ENCODE assay signal across 19 cellular contexts in genomic region chr21:45511661-45512431, GRCh38. TPM values are rescaled to one million over a fixed set of nuclear protein-coding genes. Genes with fewer than 3 reads are reported as not detected.
DNase-seq lines count a peak whose midpoint lies in the region; ATAC-seq and TF ChIP-seq lines count a peak whose summit lies in the region.
"Had no signal": no experiment of that assay in that cellular context is flagged by ENCODE, and none has a peak within 500 bp of the region (broad histone marks: within the 10 kb centered on the region; RNA-seq: fewer than 3 reads in every experiment).

No MANE protein-coding gene starts in this region.

- H3K79me1 ChIP-seq in IMR-90 (ENCODE audit: low read depth in 1 of 2, low read length in 2 of 2) (no peaks in the 10 kb centered on the region), neuronal stem cell (ENCODE audit: low read depth, low read length) (peaks cover 6% of the 10 kb centered on the region)

- intact Hi-C loops in IMR-90 (cut with micrococcal nuclease) = no loop called here

- H3K36me3 Mint-ChIP-seq in glutamatergic neuron (ENCODE audit: unreplicated experiment) = no peaks in the 10 kb centered on the region

- no peak overlapping the region for H2BK15ac ChIP-seq in IMR-90 (ENCODE audit: low read depth, low read length)
- no peak overlapping the region for H2BK15ac ChIP-seq in neuronal stem cell (ENCODE audit: low read length)

- peaks cover 11% of the 10 kb centered on the region for H3K27me3 Mint-ChIP-seq in glutamatergic neuron (ENCODE audit: unreplicated experiment)
- H3K27me3 Mint-ChIP-seq: effector memory CD8-positive, alpha-beta T cell; stimulated activated memory B cell treated with anti-CD40 and anti-IgM and Interleukin-4, amounts not matched to agents 10 μg/mL and 1 μg/mL and 100 μg/mL, for 72 hours had no signal

- H3K14ac ChIP-seq in IMR-90 (replicated peaks; ENCODE audit: low read depth, low read length) = no peak overlapping the region
- H3K14ac ChIP-seq in neuronal stem cell (ENCODE audit: low read length) = peak overlapping the region; percentile 38

- peak overlapping the region; percentile 0 for H2AK9ac ChIP-seq in IMR-90 (replicated peaks; ENCODE audit: low read depth, low read length, poor library complexity)

- no peak overlapping the region for H3K27ac Mint-ChIP-seq in glutamatergic neuron (ENCODE audit: unreplicated experiment)
- H3K27ac Mint-ChIP-seq: stimulated activated memory B cell treated with anti-CD40 and anti-IgM and Interleukin-4, amounts not matched to agents 10 μg/mL and 1 μg/mL and 100 μg/mL, for 72 hours had no signal

- peak overlapping the region; percentile 10 for H2BK12ac ChIP-seq in neuronal stem cell (ENCODE audit: low read length)

- H2BK120ac ChIP-seq in IMR-90 (ENCODE audit: low read depth, low read length) (no peak overlapping the region), neuronal stem cell (ENCODE audit: low read depth, low read length) (no peak overlapping the region)

- H2AFZ ChIP-seq in IMR-90 (replicated peaks; ENCODE audit: low read length, poor library complexity) = no peak overlapping the region
- no peak overlapping the region for H2AFZ ChIP-seq in neuronal stem cell (ENCODE audit: low read length)
- H2AFZ ChIP-seq: hepatocyte had no signal

- H3K4me1 Mint-ChIP-seq in glutamatergic neuron (ENCODE audit: low read depth, unreplicated experiment) = peaks cover 11% of the 10 kb centered on the region

- peaks cover 10% of the 10 kb centered on the region for H3K9me3 Mint-ChIP-seq in glutamatergic neuron (ENCODE audit: unreplicated experiment)
- H3K9me3 Mint-ChIP-seq: activated T-helper 1 cell treated with anti-CD3 and anti-CD28 coated beads, Interleukin-12 subunit alpha, Interleukin-12 subunit beta, Interleukin-2, Interleukin-4 antibody, amounts not matched to agents 30 ng/mL and 10 ng/mL and 1 ng/mL, durations not matched to agents 14 hours and 24 hours and 36 hours; effector memory CD8-positive, alpha-beta T cell; stimulated activated memory B cell treated with anti-CD40 and anti-IgM and Interleukin-4, amounts not matched to agents 10 μg/mL and 1 μg/mL and 100 μg/mL, for 72 hours had no signal

- 91% methylated on average over 21 of the region's 35 CpGs; no CpG with 5 or more reads in 1 of the 2 experiments for WGBS in IMR-90 (ENCODE audit: extremely low coverage in 2 of 2, insufficient read length in 1 of 2), 2 experiments
- WGBS in neuronal stem cell (ENCODE audit: extremely low coverage in 2 of 2, insufficient read length in 2 of 2, insufficient replicate concordance in 1 of 2), 2 donors = no CpG with 5 or more reads among the region's 35 CpGs

- TF ChIP-seq RAD21 in IMR-90 (IDR thresholded peaks at IDR 0.05; ENCODE audit: low read length) = no peak

- ATAC-seq in IMR-90 (ENCODE audit: low read depth) (no peak), GM18520 (IDR thresholded peaks at IDR 0.05; ENCODE audit: unreplicated experiment) (no peak), HG03354 (IDR thresholded peaks at IDR 0.05; ENCODE audit: poor library complexity, severe bottlenecking, unreplicated experiment) (no peak)
- ATAC-seq: effector memory CD8-positive, alpha-beta T cell; stimulated activated memory B cell treated with anti-CD40 and anti-IgM and Interleukin-4, amounts not matched to agents 10 μg/mL and 1 μg/mL and 100 μg/mL, for 72 hours had no signal

- CTCF ChIA-PET in IMR-90 (lab: Yijun Ruan, JAX) = no interaction called here

- peaks cover 12% of the 10 kb centered on the region for H4K20me1 ChIP-seq in IMR-90 (ENCODE audit: insufficient read depth, low read length)

- no peak overlapping the region for H3K4me3 Mint-ChIP-seq in glutamatergic neuron (ENCODE audit: unreplicated experiment)
- H3K4me3 Mint-ChIP-seq: activated T-helper 1 cell treated with anti-CD3 and anti-CD28 coated beads, Interleukin-12 subunit alpha, Interleukin-12 subunit beta, Interleukin-2, Interleukin-4 antibody, amounts not matched to agents 30 ng/mL and 10 ng/mL and 1 ng/mL, durations not matched to agents 14 hours and 24 hours and 36 hours; effector memory CD8-positive, alpha-beta T cell; stimulated activated memory B cell treated with anti-CD40 and anti-IgM and Interleukin-4, amounts not matched to agents 10 μg/mL and 1 μg/mL and 100 μg/mL, for 72 hours had no signal

- TF ChIP-seq CTCF in IMR-90 (conservative IDR thresholded peaks at IDR 0.05; ENCODE audit: low read depth, low read length) (no peak), glutamatergic neuron (IDR thresholded peaks at IDR 0.05; ENCODE audit: partially characterized antibody, unreplicated experiment) (no peak)

- no peak overlapping the region for H2BK20ac ChIP-seq in IMR-90 (ENCODE audit: low read depth, low read length)

- in situ Hi-C loops in IMR-90 (cut with MboI; ENCODE audit: low sequenced_read_pairs) = no loop called here

- H3K18ac ChIP-seq in IMR-90 (ENCODE audit: low read depth, low read length) (no peak overlapping the region), neuronal stem cell (ENCODE audit: low read length) (peak overlapping the region; percentile 38)

- peak; percentile 44 for DNase-seq in COR-L47 (lab: John Stamatoyannopoulos, UW)
- no peak for DNase-seq in IMR-90
- peak; percentile 39 for DNase-seq in glutamatergic neuron
- DNase-seq in neuronal stem cell (ENCODE audit: low spot score) = no peak
- DNase-seq in NCI-H1092 treated with DMSO at 0.1 percent for 48 hours (lab: John Stamatoyannopoulos, UW) = no peak
- no peak for DNase-seq in medulla oblongata (ENCODE audit: extremely low spot score)
- DNase-seq: activated CD4-positive, alpha-beta T cell treated with anti-CD3 and anti-CD28 coated beads, Interleukin-2, amount 50 U/mL, for 4 hours; central memory CD4-positive, alpha-beta T cell; effector memory CD8-positive, alpha-beta T cell; NCI-H1105 treated with DMSO at 0.1 percent for 48 hours; NCI-H2227 treated with DMSO at 0.1 percent for 48 hours had no signal

- BruUV-seq in IMR-90 (replicated peaks; lab: Mats Ljungman, UMichigan) = no TSS peak

- H4K8ac ChIP-seq in IMR-90 (ENCODE audit: low read depth in 2 of 2, low read length in 2 of 2) (no peak overlapping the region), neuronal stem cell (ENCODE audit: low read depth, low read length) (no peak overlapping the region)

- H4K91ac ChIP-seq in IMR-90 (ENCODE audit: insufficient read depth, low read depth, low read length) (no peak overlapping the region), neuronal stem cell (ENCODE audit: low read depth, low read length, poor library complexity) (no peak overlapping the region)

- H2BK5ac ChIP-seq in IMR-90 (ENCODE audit: low read depth, low read length, poor library complexity, severe bottlenecking) (no peak overlapping the region), neuronal stem cell (ENCODE audit: low read length) (no peak overlapping the region)

- H3K4ac ChIP-seq in IMR-90 (ENCODE audit: low read depth, low read length) (no peak overlapping the region), neuronal stem cell (ENCODE audit: low read length) (no peak overlapping the region)

- no peak overlapping the region for H3K27ac ChIP-seq in IMR-90 (ENCODE audit: insufficient read depth, low read length)
- H3K27ac ChIP-seq in neuronal stem cell (replicated peaks; ENCODE audit: low read length) = no peak overlapping the region
- H3K27ac ChIP-seq: hepatocyte, SJSA1 had no signal

- H3K23ac ChIP-seq in IMR-90 (ENCODE audit: low read depth, low read length) = no peak overlapping the region
- H3K23ac ChIP-seq in neuronal stem cell (ENCODE audit: low read depth, low read length, poor library complexity) = no peak overlapping the region

- H3K27me3 ChIP-seq in IMR-90 (ENCODE audit: control insufficient read depth, insufficient read depth, low read length) (no peaks in the 10 kb centered on the region), neuronal stem cell (ENCODE audit: control insufficient read depth in 3 of 3, insufficient read depth in 3 of 3, low read depth in 1 of 3, low read length in 3 of 3) (no peaks in the 10 kb centered on the region)
- H3K27me3 ChIP-seq: BLaER1 treated with 17β-estradiol and CSF1 and Interleukin-3, amounts not matched to agents 10 nM and 100 nM; hepatocyte; pancreas; SJSA1 had no signal

- no peak overlapping the region for H3K9ac ChIP-seq in IMR-90 (ENCODE audit: low read depth, low read length)
- no peak overlapping the region for H3K9ac ChIP-seq in neuronal stem cell (ENCODE audit: low read depth, low read length, poor library complexity)

- no peak overlapping the region for H3K4me3 ChIP-seq in IMR-90 (ENCODE audit: insufficient read depth, low read depth, low read length)
- H3K4me3 ChIP-seq in neuronal stem cell (ENCODE audit: low read length in 2 of 2) = no peak overlapping the region
- H3K4me3 ChIP-seq: BLaER1 treated with 17β-estradiol and CSF1 and Interleukin-3, amounts not matched to agents 10 nM and 100 nM; hepatocyte; pancreas; SJSA1 had no signal

- H3K36me3 ChIP-seq in IMR-90 (ENCODE audit: control insufficient read depth, insufficient read depth, low read length) (peaks cover 50% of the 10 kb centered on the region), neuronal stem cell (replicated peaks in 1 of 2; ENCODE audit: control insufficient read depth in 2 of 2, insufficient read depth in 2 of 2, low read length in 2 of 2) (peaks cover 12 to 24% of the 10 kb centered on the region in 2 donors)
- H3K36me3 ChIP-seq: pancreas had no signal

- H3K4me2 ChIP-seq in IMR-90 (ENCODE audit: low read depth, low read length) (no peak overlapping the region), neuronal stem cell (ENCODE audit: insufficient read depth, low read length, poor library complexity, severe bottlenecking) (no peak overlapping the region)
- H3K4me2 ChIP-seq: hepatocyte had no signal

- no peaks in the 10 kb centered on the region for H3K4me1 ChIP-seq in IMR-90 (ENCODE audit: control insufficient read depth, insufficient read depth, low read length)
- H3K4me1 ChIP-seq in neuronal stem cell (ENCODE audit: control insufficient read depth in 2 of 2, insufficient read depth in 1 of 2, low read depth in 1 of 2, low read length in 2 of 2) = peaks cover 0 to 10% of the 10 kb centered on the region in 2 donors
- H3K4me1 ChIP-seq: SJSA1 had no signal

- H2AK5ac ChIP-seq in IMR-90 (ENCODE audit: low read depth, low read length) (no peak overlapping the region), neuronal stem cell (ENCODE audit: low read depth, low read length) (no peak overlapping the region)

- H4K5ac ChIP-seq in IMR-90 (ENCODE audit: low read depth, low read length) = no peak overlapping the region

- no peaks in the 10 kb centered on the region for H3K9me3 ChIP-seq in IMR-90 (ENCODE audit: control insufficient read depth, insufficient read depth, low read length)
- H3K9me3 ChIP-seq in neuronal stem cell (replicated peaks in 1 of 2; ENCODE audit: control insufficient read depth in 2 of 2, insufficient read depth in 1 of 2, low read depth in 1 of 2, low read length in 2 of 2) = peaks cover 0 to 2% of the 10 kb centered on the region in 2 donors
- H3K9me3 ChIP-seq: BLaER1 treated with 17β-estradiol and CSF1 and Interleukin-3, amounts not matched to agents 10 nM and 100 nM; pancreas; SJSA1 had no signal

- H3K9me1 ChIP-seq in IMR-90 (ENCODE audit: insufficient read depth, low read length) = peaks cover 7% of the 10 kb centered on the region; the same call in 1 of the 2 replicates

- no peak overlapping the region for H3K56ac ChIP-seq in IMR-90 (ENCODE audit: extremely low read depth, insufficient read depth, low read length)

- POLR2A ChIA-PET in IMR-90 (lab: Charles Lee; ENCODE audit: unreplicated experiment) = no interaction called here

- no peak for TF ChIP-seq POLR2A in IMR-90 (IDR thresholded peaks at IDR 0.05; ENCODE audit: low read depth, low read length)

- dilution Hi-C loops in IMR-90 (cut with HindIII; ENCODE audit: low sequenced_read_pairs, unreplicated experiment) = no loop called here

RNA-seq across cellular contexts. Expression of gene SLC19A1, which starts 30.4 kb away (rescaled TPM):
- 2.2 and 3.3 TPM in 2 replicates for total RNA-seq in IMR-90 (2012; rRNA removed)
- polyA plus RNA-seq in IMR-90 (2012; rRNA removed) = 16.2 and 22.6 TPM in 2 replicates
- polyA plus RNA-seq in IMR-90 (2012; cell fraction: cytosol; rRNA removed) = 5.3 and 15.6 TPM in 2 replicates
- 8.6 and 25.8 TPM in 2 replicates for polyA plus RNA-seq in IMR-90 (2012; cell fraction: nucleus; rRNA removed; ENCODE audit: low replicate concordance)
- 53.3 TPM for total RNA-seq in glutamatergic neuron (ENCODE audit: unreplicated experiment)
- 16.6 TPM for polyA plus RNA-seq in neuronal stem cell (2013, experiment 1 of 2)
- polyA plus RNA-seq in neuronal stem cell (2013, experiment 2 of 2) = 16.2 TPM

Comparison
In these comparisons a context has a peak if more than half of its experiments do, and no peak if none do; other contexts are left out.
1. DNase-seq: peak in COR-L47 (single experiment) and glutamatergic neuron (single experiment); none in IMR-90 (single experiment), neuronal stem cell (single experiment), NCI-H1092 treated with DMSO at 0.1 percent for 48 hours (single experiment) and medulla oblongata (single experiment).
2. RNA of gene SLC19A1, which starts 30.4 kb away (total RNA-seq): 53.3 TPM in glutamatergic neuron (single experiment); 2.2 to 3.3 TPM in IMR-90; every median in the first group is over 10 times any median in the second.